Comparison of ENCODE assay signal across 8 cellular contexts in genomic region chr11:27471588-27472397, GRCh38. TPM values are rescaled to one million over a fixed set of nuclear protein-coding genes. Genes with fewer than 3 reads are reported as not detected.
DNase-seq lines count a peak whose midpoint lies in the region; ATAC-seq and TF ChIP-seq lines count a peak whose summit lies in the region.

No MANE protein-coding gene starts in this region.

- no peaks in the 10 kb centered on the region for H3K36me3 ChIP-seq in Panc1 (ENCODE audit: control insufficient read depth, insufficient read depth, low read length)
- no peaks in the 10 kb centered on the region for H3K36me3 ChIP-seq in brain microvascular endothelial cell (replicated peaks)

- no TSS peak for BruUV-seq in Panc1 (replicated peaks; lab: Mats Ljungman, UMichigan)

- H3K9me3 ChIP-seq in Panc1 (ENCODE audit: control insufficient read depth, insufficient read depth, low read depth, low read length) = no peaks in the 10 kb centered on the region

- CTCF ChIA-PET in Panc1 (lab: Charles Lee) = interaction anchor here (0.6 to 1.0 kb wide), 3 partner anchors 25 to 832 kb away, joined by 3 read pairs; no protein-coding TSS in a partner anchor

- H3K4me1 ChIP-seq in Panc1 (ENCODE audit: control insufficient read depth, insufficient read depth, low read length) = peaks cover 24% of the 10 kb centered on the region

- peak overlapping the region; percentile 79 for H3K27ac ChIP-seq in Panc1 (ENCODE audit: low read length)
- peak overlapping the region; percentile 50 for H3K27ac ChIP-seq in brain microvascular endothelial cell
- peak overlapping the region; percentile 54 to 92 (median 84) for H3K27ac ChIP-seq in skin epidermis

- peak; percentile 56 for ATAC-seq in GM18511 (IDR thresholded peaks at IDR 0.05; ENCODE audit: unreplicated experiment)
- ATAC-seq in HG03039 (IDR thresholded peaks at IDR 0.05; ENCODE audit: unreplicated experiment) = peak; percentile 29
- ATAC-seq in Panc1 = peak; percentile 60

- H3K27me3 ChIP-seq in Panc1 (ENCODE audit: control insufficient read depth, insufficient read depth, low read length) = no peaks in the 10 kb centered on the region
- H3K27me3 ChIP-seq in brain microvascular endothelial cell (replicated peaks) = no peaks in the 10 kb centered on the region

- no peak for DNase-seq in AG09309 (ENCODE audit: low read depth)
- DNase-seq in Panc1 (ENCODE audit: low read depth, low spot score) = no peak
- no peak for DNase-seq in brain microvascular endothelial cell
- peak; percentile 45 for DNase-seq in iPS-NIHi7 (ENCODE audit: extremely low spot score)
- DNase-seq in inferior parietal cortex (ENCODE audit: extremely low spot score) = no peak

- POLR2A ChIA-PET in Panc1 (lab: Charles Lee) = interaction anchor here (0.7 kb wide), 1 partner anchor 24 kb away, joined by 17 read pairs; no protein-coding TSS in a partner anchor

- in situ Hi-C loops in Panc1 (cut with HindIII; ENCODE audit: low pct_unique_long_range_greater_than_20kb, low sequenced_read_pairs) (no loop called here), brain microvascular endothelial cell (cut with HindIII; ENCODE audit: low pct_ligation_motif_present, low sequenced_read_pairs) (no loop called here)

- intact Hi-C loops in Panc1 (cut with micrococcal nuclease; ENCODE audit: unreplicated experiment) = loop anchor here (2.0 kb wide), 1 partner anchor 71 kb away; no protein-coding TSS in a partner anchor

- H3K4me3 ChIP-seq in AG09309 (ENCODE audit: control insufficient read depth, low read depth, low read length) (peak overlapping the region; percentile 90), Panc1 (ENCODE audit: low read depth in 2 of 2, low read length in 2 of 2) (peak overlapping the region; percentile 67 to 71), brain microvascular endothelial cell (ENCODE audit: low read depth, low read length) (peak overlapping the region; percentile 81), skin epidermis (peak overlapping the region; percentile 65 to 91 (median 80))

- TF ChIP-seq CTCF in AG09309 (IDR thresholded peaks at IDR 0.05; ENCODE audit: control insufficient read depth, insufficient read depth, low read depth, low read length, missing control alignments) (no peak), Panc1 (IDR thresholded peaks at IDR 0.05) (no peak), brain microvascular endothelial cell (IDR thresholded peaks at IDR 0.05; ENCODE audit: low read depth, low read length, missing control alignments) (no peak)

RNA-seq across cellular contexts. Expression of gene LGR4, which starts 0.8 kb away (rescaled TPM):
- total RNA-seq in Panc1 (2021; ENCODE audit: unreplicated experiment) = 61.8 TPM
- polyA plus RNA-seq in Panc1 (2012; ENCODE audit: insufficient read length) = 71.4 TPM

RNA-seq across cellular contexts. Expression of gene LIN7C, which starts 34.8 kb away (rescaled TPM):
- total RNA-seq in Panc1 (2021; ENCODE audit: unreplicated experiment) = 44.2 TPM
- 4.6 TPM for polyA plus RNA-seq in Panc1 (2012; ENCODE audit: insufficient read length)
